1 cellular context compared by ENCODE assay signal in the genomic region with DNA sequence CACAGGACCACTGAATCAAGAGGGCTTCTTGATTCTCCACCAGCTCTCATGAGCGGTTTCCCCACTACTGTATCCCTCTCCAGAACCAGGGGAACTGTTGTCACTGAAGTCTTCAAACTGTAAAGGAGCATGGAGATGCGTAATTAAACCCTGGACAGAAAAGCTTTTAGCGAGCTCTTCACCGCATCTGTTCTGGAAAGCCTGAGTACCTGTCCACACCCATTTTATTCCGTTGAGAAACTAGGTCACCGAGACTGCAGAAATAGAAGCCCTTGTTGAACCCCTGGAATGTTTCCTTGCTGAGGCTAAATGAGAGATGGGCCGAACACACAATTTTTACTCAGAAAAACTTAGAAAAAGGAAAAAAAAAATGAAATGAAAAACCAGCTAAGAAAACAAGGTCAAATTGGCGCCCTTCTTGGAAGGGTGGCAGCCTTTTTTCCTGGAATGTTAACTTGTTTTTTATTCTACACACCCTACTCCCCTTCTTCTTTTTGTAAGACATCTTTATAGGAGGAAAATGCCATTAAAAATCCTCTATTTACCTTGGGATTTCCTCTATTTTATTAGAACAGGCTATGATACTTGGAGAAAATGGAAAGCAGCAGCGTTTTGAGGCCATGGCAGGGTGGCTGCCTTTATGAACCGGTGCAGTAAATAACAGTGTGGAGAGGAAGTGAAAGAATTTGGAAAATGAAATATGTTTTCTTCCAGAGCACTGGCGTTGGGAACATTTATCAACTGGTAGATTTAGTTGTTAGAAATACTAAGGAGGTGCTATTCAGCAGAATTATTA.
TF ChIP-seq lines count a peak whose summit lies in the region.

No MANE protein-coding gene starts in this region.

TF ChIP-seq in WTC11, 78 proteins besides CTCF, POLR2A, EP300 and RAD21 (continued from another document):
- TF ChIP-seq, protein P1, sequence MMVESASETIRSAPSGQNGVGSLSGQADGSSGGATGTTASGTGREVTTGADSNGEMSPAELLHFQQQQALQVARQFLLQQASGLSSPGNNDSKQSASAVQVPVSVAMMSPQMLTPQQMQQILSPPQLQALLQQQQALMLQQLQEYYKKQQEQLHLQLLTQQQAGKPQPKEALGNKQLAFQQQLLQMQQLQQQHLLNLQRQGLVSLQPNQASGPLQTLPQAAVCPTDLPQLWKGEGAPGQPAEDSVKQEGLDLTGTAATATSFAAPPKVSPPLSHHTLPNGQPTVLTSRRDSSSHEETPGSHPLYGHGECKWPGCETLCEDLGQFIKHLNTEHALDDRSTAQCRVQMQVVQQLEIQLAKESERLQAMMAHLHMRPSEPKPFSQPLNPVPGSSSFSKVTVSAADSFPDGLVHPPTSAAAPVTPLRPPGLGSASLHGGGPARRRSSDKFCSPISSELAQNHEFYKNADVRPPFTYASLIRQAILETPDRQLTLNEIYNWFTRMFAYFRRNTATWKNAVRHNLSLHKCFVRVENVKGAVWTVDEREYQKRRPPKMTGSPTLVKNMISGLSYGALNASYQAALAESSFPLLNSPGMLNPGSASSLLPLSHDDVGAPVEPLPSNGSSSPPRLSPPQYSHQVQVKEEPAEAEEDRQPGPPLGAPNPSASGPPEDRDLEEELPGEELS (CRISPR knock-in tag; IDR thresholded peaks at IDR 0.05): no peak
- TF ChIP-seq, protein P2, sequence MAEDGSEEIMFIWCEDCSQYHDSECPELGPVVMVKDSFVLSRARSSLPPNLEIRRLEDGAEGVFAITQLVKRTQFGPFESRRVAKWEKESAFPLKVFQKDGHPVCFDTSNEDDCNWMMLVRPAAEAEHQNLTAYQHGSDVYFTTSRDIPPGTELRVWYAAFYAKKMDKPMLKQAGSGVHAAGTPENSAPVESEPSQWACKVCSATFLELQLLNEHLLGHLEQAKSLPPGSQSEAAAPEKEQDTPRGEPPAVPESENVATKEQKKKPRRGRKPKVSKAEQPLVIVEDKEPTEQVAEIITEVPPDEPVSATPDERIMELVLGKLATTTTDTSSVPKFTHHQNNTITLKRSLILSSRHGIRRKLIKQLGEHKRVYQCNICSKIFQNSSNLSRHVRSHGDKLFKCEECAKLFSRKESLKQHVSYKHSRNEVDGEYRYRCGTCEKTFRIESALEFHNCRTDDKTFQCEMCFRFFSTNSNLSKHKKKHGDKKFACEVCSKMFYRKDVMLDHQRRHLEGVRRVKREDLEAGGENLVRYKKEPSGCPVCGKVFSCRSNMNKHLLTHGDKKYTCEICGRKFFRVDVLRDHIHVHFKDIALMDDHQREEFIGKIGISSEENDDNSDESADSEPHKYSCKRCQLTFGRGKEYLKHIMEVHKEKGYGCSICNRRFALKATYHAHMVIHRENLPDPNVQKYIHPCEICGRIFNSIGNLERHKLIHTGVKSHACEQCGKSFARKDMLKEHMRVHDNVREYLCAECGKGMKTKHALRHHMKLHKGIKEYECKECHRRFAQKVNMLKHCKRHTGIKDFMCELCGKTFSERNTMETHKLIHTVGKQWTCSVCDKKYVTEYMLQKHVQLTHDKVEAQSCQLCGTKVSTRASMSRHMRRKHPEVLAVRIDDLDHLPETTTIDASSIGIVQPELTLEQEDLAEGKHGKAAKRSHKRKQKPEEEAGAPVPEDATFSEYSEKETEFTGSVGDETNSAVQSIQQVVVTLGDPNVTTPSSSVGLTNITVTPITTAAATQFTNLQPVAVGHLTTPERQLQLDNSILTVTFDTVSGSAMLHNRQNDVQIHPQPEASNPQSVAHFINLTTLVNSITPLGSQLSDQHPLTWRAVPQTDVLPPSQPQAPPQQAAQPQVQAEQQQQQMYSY (CRISPR knock-in tag; IDR thresholded peaks at IDR 0.05): no peak
- TF ChIP-seq, protein P3, sequence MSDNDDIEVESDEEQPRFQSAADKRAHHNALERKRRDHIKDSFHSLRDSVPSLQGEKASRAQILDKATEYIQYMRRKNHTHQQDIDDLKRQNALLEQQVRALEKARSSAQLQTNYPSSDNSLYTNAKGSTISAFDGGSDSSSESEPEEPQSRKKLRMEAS (CRISPR knock-in tag; IDR thresholded peaks at IDR 0.05): no peak
- TF ChIP-seq ZNF121 (CRISPR knock-in tag; IDR thresholded peaks at IDR 0.05): no peak
- no peak for TF ChIP-seq ZNF671 (CRISPR knock-in tag; IDR thresholded peaks at IDR 0.05)
- TF ChIP-seq, protein P4, sequence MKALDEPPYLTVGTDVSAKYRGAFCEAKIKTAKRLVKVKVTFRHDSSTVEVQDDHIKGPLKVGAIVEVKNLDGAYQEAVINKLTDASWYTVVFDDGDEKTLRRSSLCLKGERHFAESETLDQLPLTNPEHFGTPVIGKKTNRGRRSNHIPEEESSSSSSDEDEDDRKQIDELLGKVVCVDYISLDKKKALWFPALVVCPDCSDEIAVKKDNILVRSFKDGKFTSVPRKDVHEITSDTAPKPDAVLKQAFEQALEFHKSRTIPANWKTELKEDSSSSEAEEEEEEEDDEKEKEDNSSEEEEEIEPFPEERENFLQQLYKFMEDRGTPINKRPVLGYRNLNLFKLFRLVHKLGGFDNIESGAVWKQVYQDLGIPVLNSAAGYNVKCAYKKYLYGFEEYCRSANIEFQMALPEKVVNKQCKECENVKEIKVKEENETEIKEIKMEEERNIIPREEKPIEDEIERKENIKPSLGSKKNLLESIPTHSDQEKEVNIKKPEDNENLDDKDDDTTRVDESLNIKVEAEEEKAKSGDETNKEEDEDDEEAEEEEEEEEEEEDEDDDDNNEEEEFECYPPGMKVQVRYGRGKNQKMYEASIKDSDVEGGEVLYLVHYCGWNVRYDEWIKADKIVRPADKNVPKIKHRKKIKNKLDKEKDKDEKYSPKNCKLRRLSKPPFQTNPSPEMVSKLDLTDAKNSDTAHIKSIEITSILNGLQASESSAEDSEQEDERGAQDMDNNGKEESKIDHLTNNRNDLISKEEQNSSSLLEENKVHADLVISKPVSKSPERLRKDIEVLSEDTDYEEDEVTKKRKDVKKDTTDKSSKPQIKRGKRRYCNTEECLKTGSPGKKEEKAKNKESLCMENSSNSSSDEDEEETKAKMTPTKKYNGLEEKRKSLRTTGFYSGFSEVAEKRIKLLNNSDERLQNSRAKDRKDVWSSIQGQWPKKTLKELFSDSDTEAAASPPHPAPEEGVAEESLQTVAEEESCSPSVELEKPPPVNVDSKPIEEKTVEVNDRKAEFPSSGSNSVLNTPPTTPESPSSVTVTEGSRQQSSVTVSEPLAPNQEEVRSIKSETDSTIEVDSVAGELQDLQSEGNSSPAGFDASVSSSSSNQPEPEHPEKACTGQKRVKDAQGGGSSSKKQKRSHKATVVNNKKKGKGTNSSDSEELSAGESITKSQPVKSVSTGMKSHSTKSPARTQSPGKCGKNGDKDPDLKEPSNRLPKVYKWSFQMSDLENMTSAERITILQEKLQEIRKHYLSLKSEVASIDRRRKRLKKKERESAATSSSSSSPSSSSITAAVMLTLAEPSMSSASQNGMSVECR (CRISPR knock-in tag; IDR thresholded peaks at IDR 0.05; ENCODE audit: borderline replicate concordance): no peak
- TF ChIP-seq ZNF232 (CRISPR knock-in tag; IDR thresholded peaks at IDR 0.05): no peak
- TF ChIP-seq JAZF1 (CRISPR knock-in tag; IDR thresholded peaks at IDR 0.05): no peak
- TF ChIP-seq GTF2I (CRISPR knock-in tag; conservative IDR thresholded peaks at IDR 0.05): no peak
